ENCODE assay signal across 8 cellular contexts in genomic region chr17:45585794-45586650, GRCh38.
DNase-seq lines count a peak whose midpoint lies in the region; ATAC-seq, FAIRE-seq and TF ChIP-seq lines count a peak whose summit lies in the region.
"Not testable (repeated sequence)": the region's sequence is repeated elsewhere in the genome, so short reads cannot be mapped to it uniquely, and the experiment has no call there.

No MANE protein-coding gene starts in this region.

- not testable (repeated sequence) for H3K9me3 ChIP-seq in pancreas, tibial artery

- not testable (repeated sequence) for FAIRE-seq in pancreas (lab: Jason Lieb, UNC)

- WGBS in pancreas, 2 donors, result 1 to 2% methylated on average over 39 to 49 of the region's 62 CpGs

- not testable (repeated sequence) for H3K27me3 Mint-ChIP-seq in activated naive CD4-positive, alpha-beta T cell treated with anti-CD3 and anti-CD28 coated beads for 36 hours (ENCODE audit: low read depth)

- H3K4me3 ChIP-seq in epithelial cell of esophagus (ENCODE audit: low read length), result peak overlapping the region; percentile 84
- peak overlapping the region; percentile 74 to 94 (median 88) for H3K4me3 ChIP-seq in pancreas
- H3K4me3 ChIP-seq in tibial artery, result peak overlapping the region; percentile 63 to 67

- H3K27ac Mint-ChIP-seq in activated naive CD4-positive, alpha-beta T cell treated with anti-CD3 and anti-CD28 coated beads for 36 hours, result not testable (repeated sequence)

- peak overlapping the region in 3 of 4 donors; percentile 79 to 87 (median 87) for H3K27ac ChIP-seq in pancreas
- H3K27ac ChIP-seq in tibial artery, result peak overlapping the region; percentile 71 to 74

- not testable (repeated sequence) for TF ChIP-seq CTCF in epithelial cell of esophagus (IDR thresholded peaks at IDR 0.05; ENCODE audit: insufficient read depth, low read depth, low read length, missing control alignments)
- TF ChIP-seq CTCF in pancreas (IDR thresholded peaks at IDR 0.05), result peak in 1 of 4 donors; percentile 11
- TF ChIP-seq CTCF in tibial artery (IDR thresholded peaks at IDR 0.05), result peak in 1 of 2 experiments; percentile 14

- not testable (repeated sequence) for H3K36me3 ChIP-seq in pancreas, tibial artery

- H3K4me1 ChIP-seq in pancreas, result peaks cover 3 to 12% (median 5%) of the 10 kb centered on the region in 3 donors
- H3K4me1 ChIP-seq in tibial artery, result peaks cover 0 to 36% (median 13%) of the 10 kb centered on the region in 4 donors

- H3K4me3 Mint-ChIP-seq in activated naive CD4-positive, alpha-beta T cell treated with anti-CD3 and anti-CD28 coated beads for 36 hours, result peak overlapping the region; percentile 75

- DNase-seq in Daoy (ENCODE audit: low read depth), result peak; percentile 57
- peak; percentile 72 for DNase-seq in SK-N-DZ (ENCODE audit: low spot score)
- DNase-seq in activated naive CD4-positive, alpha-beta T cell treated with anti-CD3 and anti-CD28 coated beads for 36 hours, result not testable (repeated sequence)
- DNase-seq in epithelial cell of esophagus (ENCODE audit: low read depth), result peak; percentile 37
- DNase-seq in islet precursor cell, result peak; percentile 82
- peak in 4 of 6 donors; percentile 49 to 86 (median 77) for DNase-seq in pancreas
- peak; percentile 29 to 67 for DNase-seq in tibial artery

- not testable (repeated sequence) for H3K36me3 Mint-ChIP-seq in activated naive CD4-positive, alpha-beta T cell treated with anti-CD3 and anti-CD28 coated beads for 36 hours (ENCODE audit: low read depth)

- ATAC-seq in HG02759 (IDR thresholded peaks at IDR 0.05; ENCODE audit: unreplicated experiment) (peak; percentile 31), pancreas (peak; percentile 26 to 68 (median 58))

- intact Hi-C loops in activated naive CD4-positive, alpha-beta T cell treated with anti-CD3 and anti-CD28 coated beads for 36 hours (cut with micrococcal nuclease); pancreas (cut with DNase I): not testable (repeated sequence)
- intact Hi-C loops in tibial artery (cut with DNase I; ENCODE audit: low total_unique reads), result loop anchor here (10.0 kb wide), 1 partner anchor 679 kb away; no protein-coding TSS in a partner anchor

- CTCF ChIA-PET in activated naive CD4-positive, alpha-beta T cell treated with anti-CD3 and anti-CD28 coated beads for 36 hours (lab: Charles Lee), result not testable (repeated sequence)

- H3K4me1 Mint-ChIP-seq in activated naive CD4-positive, alpha-beta T cell treated with anti-CD3 and anti-CD28 coated beads for 36 hours (ENCODE audit: low read depth), result peaks cover 28% of the 10 kb centered on the region

- H3K9me3 Mint-ChIP-seq in activated naive CD4-positive, alpha-beta T cell treated with anti-CD3 and anti-CD28 coated beads for 36 hours, result not testable (repeated sequence)

- H3K27me3 ChIP-seq in pancreas, tibial artery: not testable (repeated sequence)
